In the genomic region with DNA sequence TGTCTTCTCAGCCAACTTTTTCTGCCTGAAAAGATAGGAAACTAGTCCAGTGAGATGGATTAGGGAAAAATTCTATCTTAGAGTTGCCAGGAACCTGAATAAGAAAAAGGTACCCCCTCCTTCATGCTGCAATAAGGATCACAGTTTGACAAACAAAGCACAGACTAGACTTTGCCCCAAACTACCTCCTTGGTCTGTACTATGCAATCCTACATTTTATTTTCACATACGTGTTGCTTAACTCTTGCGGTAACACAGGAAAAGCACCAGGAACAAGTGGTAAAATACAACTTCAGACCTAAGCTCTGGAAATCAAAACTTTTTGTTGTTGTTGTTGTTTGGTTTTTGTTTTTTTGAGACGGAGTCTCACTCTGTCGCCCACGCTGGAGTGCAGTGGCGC, we compare ENCODE assay signal across 1 cellular context.
A peak's percentile ranks its signal among the peaks of the same experiment; 100 is the strongest.
TF ChIP-seq lines count a peak whose summit lies in the region.

No MANE protein-coding gene starts in this region.

TF ChIP-seq in HepG2, 621 proteins besides CTCF, POLR2A, EP300 and RAD21 (continued from another document):
- TF ChIP-seq CEBPB (IDR thresholded peaks at IDR 0.05; ENCODE audit: borderline replicate concordance, low read depth, low read length) (peak; percentile 87; the same call in 1 of the 2 replicates), ZNF556 (CRISPR knock-in tag; IDR thresholded peaks at IDR 0.05; ENCODE audit: borderline replicate concordance) (no peak), ZNF12 (CRISPR knock-in tag; IDR thresholded peaks at IDR 0.05) (0 out of 2 replicates have a peak, but pooled peaks have one; percentile 18), SMAD3 (CRISPR knock-in tag; IDR thresholded peaks at IDR 0.05) (no peak), SOX6 (IDR thresholded peaks at IDR 0.05) (no peak), SOX6 (CRISPR knock-in tag; IDR thresholded peaks at IDR 0.05) (peak; percentile 21; the same call in 1 of the 2 replicates), SP4 (CRISPR knock-in tag; IDR thresholded peaks at IDR 0.05) (no peak), ZNF225 (CRISPR knock-in tag; IDR thresholded peaks at IDR 0.05) (no peak), ZEB1 (IDR thresholded peaks at IDR 0.05; ENCODE audit: insufficient replicate concordance, low read depth) (no peak), ZNF709 (CRISPR knock-in tag; IDR thresholded peaks at IDR 0.05) (no peak), ZNF75D (CRISPR knock-in tag; IDR thresholded peaks at IDR 0.05; ENCODE audit: borderline replicate concordance) (no peak), MIER3 (CRISPR knock-in tag; IDR thresholded peaks at IDR 0.05; ENCODE audit: borderline replicate concordance) (peak; percentile 21; the same call in 1 of the 2 replicates), ZNF572 (CRISPR knock-in tag; IDR thresholded peaks at IDR 0.05) (no peak), GATAD2A (CRISPR knock-in tag; IDR thresholded peaks at IDR 0.05) (peak; percentile 88), ZNF652 (CRISPR knock-in tag; IDR thresholded peaks at IDR 0.05; ENCODE audit: borderline replicate concordance, low read depth) (peak; percentile 74), HCFC1 (IDR thresholded peaks at IDR 0.05; ENCODE audit: low read depth, low read length) (no peak), TCF7 (IDR thresholded peaks at IDR 0.05; ENCODE audit: low read depth) (no peak), HHEX (CRISPR knock-in tag; IDR thresholded peaks at IDR 0.05) (no peak), SRSF9 (IDR thresholded peaks at IDR 0.05; ENCODE audit: borderline replicate concordance, insufficient read depth, low read depth, low read length, poor library complexity, severe bottlenecking) (no peak), HMG20A (CRISPR knock-in tag; IDR thresholded peaks at IDR 0.05; ENCODE audit: borderline replicate concordance) (peak; percentile 80), ZNF3 (CRISPR knock-in tag; IDR thresholded peaks at IDR 0.05) (0 out of 2 replicates have a peak, but pooled peaks have one; percentile 41), MATR3 (CRISPR knock-in tag; IDR thresholded peaks at IDR 0.05) (no peak), RBM22 (optimal IDR thresholded peaks at IDR 0.05; ENCODE audit: low read length) (no peak), NFRKB (IDR thresholded peaks at IDR 0.05) (no peak), HNF4A (CRISPR knock-in tag; IDR thresholded peaks at IDR 0.05) (peak; percentile 74), THAP11 (CRISPR knock-in tag; IDR thresholded peaks at IDR 0.05) (0 out of 2 replicates have a peak, but pooled peaks have one; percentile 23), ZNF337 (CRISPR knock-in tag; IDR thresholded peaks at IDR 0.05; ENCODE audit: borderline replicate concordance, low read depth) (no peak), NFATC3 (CRISPR knock-in tag; IDR thresholded peaks at IDR 0.05) (no peak), KLF6 (CRISPR knock-in tag; IDR thresholded peaks at IDR 0.05) (0 out of 2 replicates have a peak, but pooled peaks have one; percentile 35), NCOA2 (CRISPR knock-in tag; IDR thresholded peaks at IDR 0.05) (peak; percentile 13; the same call in 1 of the 2 replicates), CEBPG (CRISPR knock-in tag; IDR thresholded peaks at IDR 0.05) (peak; percentile 82), KDM6A (CRISPR knock-in tag; IDR thresholded peaks at IDR 0.05; ENCODE audit: low read depth) (peak; percentile 34; the same call in 1 of the 2 replicates)
- TF ChIP-seq, protein P1, sequence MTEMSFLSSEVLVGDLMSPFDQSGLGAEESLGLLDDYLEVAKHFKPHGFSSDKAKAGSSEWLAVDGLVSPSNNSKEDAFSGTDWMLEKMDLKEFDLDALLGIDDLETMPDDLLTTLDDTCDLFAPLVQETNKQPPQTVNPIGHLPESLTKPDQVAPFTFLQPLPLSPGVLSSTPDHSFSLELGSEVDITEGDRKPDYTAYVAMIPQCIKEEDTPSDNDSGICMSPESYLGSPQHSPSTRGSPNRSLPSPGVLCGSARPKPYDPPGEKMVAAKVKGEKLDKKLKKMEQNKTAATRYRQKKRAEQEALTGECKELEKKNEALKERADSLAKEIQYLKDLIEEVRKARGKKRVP (CRISPR knock-in tag; IDR thresholded peaks at IDR 0.05): peak in 1 of 2 experiments; percentile 94; a peak in 2 of 4 replicates
- TF ChIP-seq, protein P2, sequence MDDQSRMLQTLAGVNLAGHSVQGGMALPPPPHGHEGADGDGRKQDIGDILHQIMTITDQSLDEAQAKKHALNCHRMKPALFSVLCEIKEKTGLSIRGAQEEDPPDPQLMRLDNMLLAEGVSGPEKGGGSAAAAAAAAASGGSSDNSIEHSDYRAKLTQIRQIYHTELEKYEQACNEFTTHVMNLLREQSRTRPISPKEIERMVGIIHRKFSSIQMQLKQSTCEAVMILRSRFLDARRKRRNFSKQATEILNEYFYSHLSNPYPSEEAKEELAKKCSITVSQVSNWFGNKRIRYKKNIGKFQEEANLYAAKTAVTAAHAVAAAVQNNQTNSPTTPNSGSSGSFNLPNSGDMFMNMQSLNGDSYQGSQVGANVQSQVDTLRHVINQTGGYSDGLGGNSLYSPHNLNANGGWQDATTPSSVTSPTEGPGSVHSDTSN (CRISPR knock-in tag; IDR thresholded peaks at IDR 0.05; ENCODE audit: borderline replicate concordance): no peak
- TF ChIP-seq, protein P3, sequence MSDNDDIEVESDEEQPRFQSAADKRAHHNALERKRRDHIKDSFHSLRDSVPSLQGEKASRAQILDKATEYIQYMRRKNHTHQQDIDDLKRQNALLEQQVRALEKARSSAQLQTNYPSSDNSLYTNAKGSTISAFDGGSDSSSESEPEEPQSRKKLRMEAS (IDR thresholded peaks at IDR 0.05): no peak
- TF ChIP-seq, protein P4, sequence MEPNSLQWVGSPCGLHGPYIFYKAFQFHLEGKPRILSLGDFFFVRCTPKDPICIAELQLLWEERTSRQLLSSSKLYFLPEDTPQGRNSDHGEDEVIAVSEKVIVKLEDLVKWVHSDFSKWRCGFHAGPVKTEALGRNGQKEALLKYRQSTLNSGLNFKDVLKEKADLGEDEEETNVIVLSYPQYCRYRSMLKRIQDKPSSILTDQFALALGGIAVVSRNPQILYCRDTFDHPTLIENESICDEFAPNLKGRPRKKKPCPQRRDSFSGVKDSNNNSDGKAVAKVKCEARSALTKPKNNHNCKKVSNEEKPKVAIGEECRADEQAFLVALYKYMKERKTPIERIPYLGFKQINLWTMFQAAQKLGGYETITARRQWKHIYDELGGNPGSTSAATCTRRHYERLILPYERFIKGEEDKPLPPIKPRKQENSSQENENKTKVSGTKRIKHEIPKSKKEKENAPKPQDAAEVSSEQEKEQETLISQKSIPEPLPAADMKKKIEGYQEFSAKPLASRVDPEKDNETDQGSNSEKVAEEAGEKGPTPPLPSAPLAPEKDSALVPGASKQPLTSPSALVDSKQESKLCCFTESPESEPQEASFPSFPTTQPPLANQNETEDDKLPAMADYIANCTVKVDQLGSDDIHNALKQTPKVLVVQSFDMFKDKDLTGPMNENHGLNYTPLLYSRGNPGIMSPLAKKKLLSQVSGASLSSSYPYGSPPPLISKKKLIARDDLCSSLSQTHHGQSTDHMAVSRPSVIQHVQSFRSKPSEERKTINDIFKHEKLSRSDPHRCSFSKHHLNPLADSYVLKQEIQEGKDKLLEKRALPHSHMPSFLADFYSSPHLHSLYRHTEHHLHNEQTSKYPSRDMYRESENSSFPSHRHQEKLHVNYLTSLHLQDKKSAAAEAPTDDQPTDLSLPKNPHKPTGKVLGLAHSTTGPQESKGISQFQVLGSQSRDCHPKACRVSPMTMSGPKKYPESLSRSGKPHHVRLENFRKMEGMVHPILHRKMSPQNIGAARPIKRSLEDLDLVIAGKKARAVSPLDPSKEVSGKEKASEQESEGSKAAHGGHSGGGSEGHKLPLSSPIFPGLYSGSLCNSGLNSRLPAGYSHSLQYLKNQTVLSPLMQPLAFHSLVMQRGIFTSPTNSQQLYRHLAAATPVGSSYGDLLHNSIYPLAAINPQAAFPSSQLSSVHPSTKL (CRISPR knock-in tag; IDR thresholded peaks at IDR 0.05): peak; percentile 58
